30 cellular contexts compared by ENCODE assay signal in genomic region chr4:88315460-88316017, GRCh38.
"Had no signal": no experiment of that assay in that cellular context is flagged by ENCODE, and none has a peak within 500 bp of the region (broad histone marks: within the 10 kb centered on the region; RNA-seq: fewer than 3 reads in every experiment).

No MANE protein-coding gene starts in this region.

- H3K36me3 ChIP-seq: ascending aorta, brain microvascular endothelial cell, esophagus muscularis mucosa, gastrocnemius medialis had no signal

- H3K27me3 Mint-ChIP-seq: activated T-cell treated with anti-CD3 and anti-CD28 coated beads, Interleukin-2, amount 50 U/mL, for 24 hours had no signal

- H3K27ac ChIP-seq: ascending aorta, brain microvascular endothelial cell, coronary artery, dorsolateral prefrontal cortex, esophagus muscularis mucosa, foreskin keratinocyte, gastrocnemius medialis had no signal

- H3K4me1 ChIP-seq: ascending aorta, gastrocnemius medialis had no signal

- H3K27me3 ChIP-seq: ascending aorta, brain microvascular endothelial cell, dorsolateral prefrontal cortex, esophagus muscularis mucosa, gastrocnemius medialis had no signal

- H3K4me3 ChIP-seq: ascending aorta, coronary artery, dorsolateral prefrontal cortex, esophagus muscularis mucosa, gastrocnemius medialis had no signal

- FAIRE-seq: bronchial epithelial cell had no signal

- ATAC-seq: activated naive CD4-positive, alpha-beta T cell treated with anti-CD3 and anti-CD28 coated beads, Interleukin-2, amount 50 U/mL, for 72 hours; activated T-cell treated with anti-CD3 and anti-CD28 coated beads, Interleukin-2, amount 50 U/mL, for 72 hours; foreskin keratinocyte; gastrocnemius medialis; T-helper 17 cell had no signal

- H3K9me3 ChIP-seq: ascending aorta, gastrocnemius medialis had no signal

- DNase-seq: activated CD4-positive, alpha-beta memory T cell treated with anti-CD3 and anti-CD28 coated beads, Interleukin-2, amount 10 ng/mL, durations not matched to agents 7 days and 5 days; activated CD4-positive, alpha-beta T cell treated with anti-CD3 and anti-CD28 coated beads for 1 hour; activated CD4-positive, alpha-beta T cell treated with anti-CD3 and anti-CD28 coated beads for 4 hours; activated CD4-positive, alpha-beta T cell treated with anti-CD3 and anti-CD28 coated beads, Interleukin-2, amount 10 ng/mL, durations not matched to agents 7 days and 5 days; activated CD4-positive, alpha-beta T cell treated with anti-CD3 and anti-CD28 coated beads, Interleukin-2, amount 50 U/mL, for 4 hours; activated CD8-positive, alpha-beta memory T cell treated with anti-CD3 and anti-CD28 coated beads, Interleukin-2, amount 50 U/mL, for 48 hours; activated gamma-delta T cell; activated naive CD4-positive, alpha-beta T cell; activated naive CD4-positive, alpha-beta T cell treated with anti-CD3 and anti-CD28 coated beads, Interleukin-2, amount 10 ng/mL, durations not matched to agents 7 days and 5 days; activated naive CD8-positive, alpha-beta T cell treated with anti-CD3 and anti-CD28 coated beads, Interleukin-2, amount 10 ng/mL, durations not matched to agents 7 days and 5 days; activated T-cell treated with anti-CD3 and anti-CD28 coated beads for 4 hours; activated T-cell treated with anti-CD3 and anti-CD28 coated beads, Interleukin-2, amount 50 U/mL, for 24 hours; activated T-cell treated with anti-CD3 and anti-CD28 coated beads, Interleukin-2, amount 50 U/mL, for 72 hours; brain microvascular endothelial cell; dorsolateral prefrontal cortex; effector memory CD4-positive, alpha-beta T cell; erythroblast; foreskin keratinocyte; gastrocnemius medialis; glutamatergic neuron; T-helper 1 cell; T-helper 17 cell had no signal

- H3K27ac Mint-ChIP-seq: activated CD4-positive, alpha-beta memory T cell treated with anti-CD3 and anti-CD28 coated beads, Interleukin-2, amount 10 ng/mL, durations not matched to agents 7 days and 5 days; activated CD4-positive, alpha-beta T cell treated with anti-CD3 and anti-CD28 coated beads, Interleukin-2, amount 10 ng/mL, durations not matched to agents 7 days and 5 days; activated naive CD4-positive, alpha-beta T cell treated with anti-CD3 and anti-CD28 coated beads, Interleukin-2, amount 10 ng/mL, durations not matched to agents 7 days and 5 days; activated naive CD4-positive, alpha-beta T cell treated with anti-CD3 and anti-CD28 coated beads, Interleukin-2, amount 50 U/mL, for 72 hours; activated naive CD8-positive, alpha-beta T cell treated with anti-CD3 and anti-CD28 coated beads, Interleukin-2, amount 10 ng/mL, durations not matched to agents 7 days and 5 days; activated T-cell treated with anti-CD3 and anti-CD28 coated beads, Interleukin-2, amount 50 U/mL, for 24 hours; activated T-cell treated with anti-CD3 and anti-CD28 coated beads, Interleukin-2, amount 50 U/mL, for 72 hours; dendritic cell treated with granulocyte-macrophage colony-stimulating factor and Interleukin-4, amounts not matched to agents 40 ng/mL and 50 ng/mL, for 4 days; T-helper 17 cell; T-helper 2 cell treated with Interferon-gamma antibody and Interleukin-4, amounts not matched to agents 5 μg/mL and 100 μg/mL, for 36 hours had no signal

- H3K4me3 Mint-ChIP-seq: activated CD4-positive, alpha-beta memory T cell treated with anti-CD3 and anti-CD28 coated beads, Interleukin-2, amount 10 ng/mL, durations not matched to agents 7 days and 5 days; activated CD4-positive, alpha-beta T cell treated with anti-CD3 and anti-CD28 coated beads, Interleukin-2, amount 10 ng/mL, durations not matched to agents 7 days and 5 days; activated naive CD4-positive, alpha-beta T cell treated with anti-CD3 and anti-CD28 coated beads, Interleukin-2, amount 10 ng/mL, durations not matched to agents 7 days and 5 days; activated naive CD8-positive, alpha-beta T cell treated with anti-CD3 and anti-CD28 coated beads, Interleukin-2, amount 10 ng/mL, durations not matched to agents 7 days and 5 days; activated T-cell treated with anti-CD3 and anti-CD28 coated beads, Interleukin-2, amount 50 U/mL, for 24 hours; activated T-cell treated with anti-CD3 and anti-CD28 coated beads, Interleukin-2, amount 50 U/mL, for 72 hours; central memory CD8-positive, alpha-beta T cell; dendritic cell treated with granulocyte-macrophage colony-stimulating factor and Interleukin-4, amounts not matched to agents 40 ng/mL and 50 ng/mL, for 4 days; T-helper 17 cell; T-helper 2 cell treated with Interferon-gamma antibody and Interleukin-4, amounts not matched to agents 5 μg/mL and 100 μg/mL, for 36 hours had no signal
